8 cellular contexts compared by ENCODE assay signal in the genomic region with DNA sequence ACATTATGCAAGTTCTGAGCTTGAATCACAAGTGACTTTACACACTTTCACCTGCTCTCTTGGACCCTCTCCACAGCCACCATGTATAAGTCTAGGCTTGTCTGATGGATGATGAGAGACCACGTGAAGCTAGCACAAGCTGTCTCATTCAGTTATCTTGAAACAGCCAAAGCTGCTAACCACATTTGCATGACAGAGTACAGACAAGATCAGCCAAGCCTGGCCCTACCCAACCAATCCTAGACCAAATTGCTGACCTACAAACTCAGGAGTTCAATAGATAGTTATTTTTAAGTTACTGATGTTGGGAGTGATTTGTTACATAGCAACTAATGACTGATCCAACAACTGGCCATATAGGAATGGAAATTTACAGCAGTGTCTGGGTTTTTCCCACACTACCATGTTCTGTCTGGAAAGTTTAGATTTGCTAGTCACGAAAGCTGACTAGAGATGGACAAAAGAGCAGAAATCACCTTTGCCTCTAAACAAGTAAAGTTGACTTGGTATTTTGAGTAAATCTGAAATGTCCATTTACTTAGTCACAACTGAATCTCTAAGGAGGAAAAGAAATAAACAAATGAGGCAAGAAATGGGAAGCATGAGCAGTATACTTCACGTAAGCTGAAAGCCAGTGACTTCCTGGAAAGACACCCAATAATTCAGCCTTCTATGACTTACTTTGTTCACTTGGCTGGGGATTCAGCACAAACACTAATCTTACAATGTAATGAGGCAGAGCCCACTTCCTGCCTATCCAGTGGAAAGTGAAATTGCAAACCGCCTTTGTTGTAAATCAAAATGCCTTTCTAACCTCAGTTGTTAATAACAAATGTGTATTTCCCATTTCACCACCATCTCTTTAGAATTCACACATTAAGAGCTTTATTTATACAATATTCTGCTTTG.
A peak's percentile ranks its signal among the peaks of the same experiment; 100 is the strongest.
DNase-seq lines count a peak whose midpoint lies in the region; ATAC-seq, FAIRE-seq and TF ChIP-seq lines count a peak whose summit lies in the region.

No MANE protein-coding gene starts in this region.

- peaks cover 11 to 29% (median 21%) of the 10 kb centered on the region in 11 experiments; a peak in 20 of 22 replicates for H3K9me3 ChIP-seq in BLaER1 treated with 17β-estradiol and CSF1 and Interleukin-3, amounts not matched to agents 10 nM and 100 nM (replicated peaks in 1 of 11)
- no peaks in the 10 kb centered on the region for H3K9me3 ChIP-seq in RWPE2 (ENCODE audit: severe bottlenecking)
- H3K9me3 ChIP-seq in body of pancreas = peaks cover 0 to 7% (median 0%) of the 10 kb centered on the region in 3 donors

- peak overlapping the region in 5 of 11 experiments; percentile 3 to 39 (median 23); a peak in 4 of 22 replicates for H3K27ac ChIP-seq in BLaER1 treated with 17β-estradiol and CSF1 and Interleukin-3, amounts not matched to agents 10 nM and 100 nM
- no peak overlapping the region for H3K27ac ChIP-seq in RWPE2 (ENCODE audit: poor library complexity, severe bottlenecking)
- H3K27ac ChIP-seq in body of pancreas = no peak overlapping the region

- H4K20me1 ChIP-seq in BLaER1 treated with 17β-estradiol and CSF1 and Interleukin-3, amounts not matched to agents 10 nM and 100 nM = no peaks in the 10 kb centered on the region

- in situ Hi-C loops in KBM-7 (cut with MboI; ENCODE audit: low pct_unique_long_range_greater_than_20kb, low sequenced_read_pairs) = no loop called here

- peak overlapping the region in 6 of 11 experiments; percentile 11 to 67 (median 40); a peak in 10 of 22 replicates for H3K4me2 ChIP-seq in BLaER1 treated with 17β-estradiol and CSF1 and Interleukin-3, amounts not matched to agents 10 nM and 100 nM

- TF ChIP-seq POLR2A in body of pancreas (IDR thresholded peaks at IDR 0.05) = no peak

- H3K4me3 ChIP-seq in BLaER1 treated with 17β-estradiol and CSF1 and Interleukin-3, amounts not matched to agents 10 nM and 100 nM = no peak overlapping the region
- H3K4me3 ChIP-seq in RWPE2 (ENCODE audit: severe bottlenecking) = no peak overlapping the region
- H3K4me3 ChIP-seq in body of pancreas = no peak overlapping the region

- peaks cover 0 to 20% (median 6%) of the 10 kb centered on the region in 10 experiments; a peak in 11 of 20 replicates for H3K4me1 ChIP-seq in BLaER1 treated with 17β-estradiol and CSF1 and Interleukin-3, amounts not matched to agents 10 nM and 100 nM
- H3K4me1 ChIP-seq in RWPE2 (ENCODE audit: insufficient read depth, poor library complexity, severe bottlenecking) (no peaks in the 10 kb centered on the region), body of pancreas (no peaks in the 10 kb centered on the region)

- no peaks in the 10 kb centered on the region for H3K36me3 ChIP-seq in BLaER1 treated with 17β-estradiol and CSF1 and Interleukin-3, amounts not matched to agents 10 nM and 100 nM
- H3K36me3 ChIP-seq in RWPE2 (ENCODE audit: low read depth) (no peaks in the 10 kb centered on the region), body of pancreas (replicated peaks in 1 of 2; ENCODE audit: insufficient read depth in 1 of 2, low read depth in 2 of 2) (no peaks in the 10 kb centered on the region)

- DNase-seq in RWPE2 (ENCODE audit: low spot score) (no peak), frontal cortex (ENCODE audit: low spot score in 2 of 2) (no peak), KBM-7 (no peak), body of pancreas (no peak), occipital lobe (lab: John Stamatoyannopoulos, UW) (no peak)

- H3K27me3 ChIP-seq in BLaER1 treated with 17β-estradiol and CSF1 and Interleukin-3, amounts not matched to agents 10 nM and 100 nM = no peaks in the 10 kb centered on the region
- no peaks in the 10 kb centered on the region for H3K27me3 ChIP-seq in RWPE2 (ENCODE audit: insufficient read depth, poor library complexity, severe bottlenecking)
- no peaks in the 10 kb centered on the region for H3K27me3 ChIP-seq in body of pancreas

- H3K9ac ChIP-seq in BLaER1 treated with 17β-estradiol and CSF1 and Interleukin-3, amounts not matched to agents 10 nM and 100 nM = no peak overlapping the region

- TF ChIP-seq CTCF in RWPE2 (IDR thresholded peaks at IDR 0.05; ENCODE audit: poor library complexity, severe bottlenecking) = no peak
- no peak for TF ChIP-seq CTCF in body of pancreas (IDR thresholded peaks at IDR 0.05)

- no peak for FAIRE-seq in frontal cortex (lab: Jason Lieb, UNC)

- ATAC-seq in GM19351 (IDR thresholded peaks at IDR 0.05; ENCODE audit: unreplicated experiment) (peak; percentile 83), HG02970 (IDR thresholded peaks at IDR 0.05; ENCODE audit: low FRiP score, unreplicated experiment) (peak; percentile 48), RWPE2 (ENCODE audit: low read depth) (0 out of 3 replicates have a peak, but pooled peaks have one; percentile 23), body of pancreas (no peak)

- 65 to 71% methylated on average over 4 of the region's 4 CpGs for WGBS in body of pancreas, 2 donors

- intact Hi-C loops in body of pancreas (cut with DNase I) = no loop called here
